In genomic region chr6:7058250-7058923, GRCh38 we compare ENCODE assay signal across 1 cellular context.
A peak's percentile ranks its signal among the peaks of the same experiment; 100 is the strongest.
TF ChIP-seq lines count a peak whose summit lies in the region.

No MANE protein-coding gene starts in this region.

TF ChIP-seq in K562, 482 proteins besides CTCF, POLR2A, EP300 and RAD21 (continued from another document and continues in another):
- TF ChIP-seq ZNF318 (IDR thresholded peaks at IDR 0.05; ENCODE audit: borderline replicate concordance in 1 of 2, low read depth in 1 of 2) (peak in 1 of 2 experiments; percentile 83; a peak in 2 of 4 replicates), ZBTB33 (CRISPR knock-in tag; IDR thresholded peaks at IDR 0.05) (peak; percentile 32; the same call in 1 of the 2 replicates), CEBPG (CRISPR knock-in tag; IDR thresholded peaks at IDR 0.05) (peak; percentile 100), CEBPG (tag; conservative IDR thresholded peaks at IDR 0.05 in 1 of 2, IDR thresholded peaks at IDR 0.05 in 1 of 2) (peak; percentile 99 to 100), SMARCA4 (IDR thresholded peaks at IDR 0.05) (peak; percentile 90), ZNF3 (CRISPR knock-in tag; IDR thresholded peaks at IDR 0.05) (no peak), HDAC1 (IDR thresholded peaks at IDR 0.05) (peak in 1 of 2 experiments; percentile 44; a peak in 1 of 4 replicates), CBX1 (IDR thresholded peaks at IDR 0.05; ENCODE audit: low read depth) (peak; percentile 54; the same call in 1 of the 2 replicates), SPI1 (IDR thresholded peaks at IDR 0.05; ENCODE audit: borderline replicate concordance, low read depth, low read length) (peak; percentile 77), CREB5 (CRISPR knock-in tag; IDR thresholded peaks at IDR 0.05) (no peak), BRF2 (IDR thresholded peaks at IDR 0.05; ENCODE audit: borderline replicate concordance, insufficient read depth, insufficient read length) (no peak), RREB1 (CRISPR knock-in tag; IDR thresholded peaks at IDR 0.05) (peak; percentile 72; the same call in 1 of the 2 replicates), REST (CRISPR knock-in tag; IDR thresholded peaks at IDR 0.05; ENCODE audit: low read depth) (no peak)
